ENCODE assay signal across 8 cellular contexts in the genomic region with DNA sequence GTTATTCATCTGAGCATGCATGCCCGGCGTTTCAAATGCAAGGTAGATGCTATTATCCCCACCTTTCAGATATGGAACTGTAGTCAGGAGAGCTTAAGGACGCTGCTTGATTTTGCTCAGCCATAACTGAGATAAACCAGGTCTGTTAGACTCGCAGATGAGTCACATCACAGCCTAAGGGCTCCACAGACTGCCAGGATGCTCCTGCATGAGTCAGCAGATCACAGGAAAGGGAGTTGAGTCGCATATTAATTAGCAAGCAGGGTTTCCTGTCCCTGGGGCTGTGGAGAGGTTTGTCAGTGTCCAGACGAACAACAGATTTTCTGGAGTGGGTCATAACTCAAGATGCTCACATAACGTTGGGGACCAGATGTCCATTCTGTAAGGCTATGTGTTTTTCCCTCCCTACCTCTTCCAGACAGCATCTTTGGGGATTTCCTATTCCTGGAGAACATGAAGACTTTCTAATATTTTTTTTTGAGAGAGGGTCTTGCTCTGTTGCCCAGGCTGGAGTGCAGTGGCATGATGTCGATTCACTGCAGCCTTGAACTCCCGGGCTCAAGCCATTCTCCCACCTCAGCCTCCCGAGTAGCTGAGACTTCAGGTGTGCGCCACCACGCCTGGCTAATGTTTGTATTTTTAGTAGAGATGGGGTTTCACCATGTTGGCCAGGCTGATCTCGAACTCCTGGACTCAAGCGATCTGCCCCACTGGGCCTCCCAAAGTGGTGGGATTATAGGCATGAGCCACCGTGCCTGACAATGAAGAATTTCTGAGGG. TPM values are rescaled to one million over a fixed set of nuclear protein-coding genes. Genes with fewer than 3 reads are reported as not detected.
DNase-seq lines count a peak whose midpoint lies in the region; ATAC-seq and TF ChIP-seq lines count a peak whose summit lies in the region.

No MANE protein-coding gene starts in this region.

- H3K9me3 Mint-ChIP-seq in progenitor cell of endocrine pancreas (ENCODE audit: low read depth) = peaks cover 3% of the 10 kb centered on the region

- H3K27me3 ChIP-seq in kidney epithelial cell (ENCODE audit: control insufficient read depth, insufficient read depth, low read length) = no peaks in the 10 kb centered on the region

- H3K36me3 ChIP-seq in kidney epithelial cell (ENCODE audit: control insufficient read depth, insufficient read depth, low read length) = no peaks in the 10 kb centered on the region

- H3K27me3 Mint-ChIP-seq in T-helper 17 cell (no peaks in the 10 kb centered on the region), progenitor cell of endocrine pancreas (no peaks in the 10 kb centered on the region)

- H3K4me1 Mint-ChIP-seq in T-helper 17 cell (peaks cover 13% of the 10 kb centered on the region), progenitor cell of endocrine pancreas (ENCODE audit: low read depth) (peaks cover 4% of the 10 kb centered on the region)

- TF ChIP-seq CTCF in 22Rv1 (IDR thresholded peaks at IDR 0.05) (no peak), kidney epithelial cell (IDR thresholded peaks at IDR 0.05; ENCODE audit: insufficient read depth, low read length, poor library complexity, severe bottlenecking) (no peak), progenitor cell of endocrine pancreas (IDR thresholded peaks at IDR 0.05; ENCODE audit: unreplicated experiment) (no peak)

- no peak overlapping the region for H3K4me3 ChIP-seq in kidney epithelial cell (ENCODE audit: low read depth, low read length)

- peak overlapping the region; percentile 54 for H3K27ac Mint-ChIP-seq in T-helper 17 cell
- H3K27ac Mint-ChIP-seq in progenitor cell of endocrine pancreas = no peak overlapping the region

- peak; percentile 96 for DNase-seq in HCEC 1CT
- DNase-seq in T-helper 17 cell = peak in 1 of 3 donors; percentile 44
- peak; percentile 99 for DNase-seq in amniotic epithelial cell (ENCODE audit: low read depth)
- peak; percentile 97 for DNase-seq in kidney epithelial cell (ENCODE audit: low read depth)
- peak; percentile 24 for DNase-seq in stimulated activated CD8-positive, alpha-beta memory T cell treated with anti-CD3 and anti-CD28 coated beads, Interleukin-15, amount 100 ng/mL, for 1 hour (ENCODE audit: low read depth)
- no peak for DNase-seq in NCI-H2107 (lab: John Stamatoyannopoulos, UW)
- DNase-seq in progenitor cell of endocrine pancreas (ENCODE audit: low spot score, unreplicated experiment) = no peak

- ATAC-seq in T-helper 17 cell = peak; percentile 63

- H3K36me3 Mint-ChIP-seq in T-helper 17 cell (ENCODE audit: low read depth) (peaks cover 2% of the 10 kb centered on the region), progenitor cell of endocrine pancreas (ENCODE audit: insufficient read depth) (peaks cover 22% of the 10 kb centered on the region)

- H3K4me3 Mint-ChIP-seq in T-helper 17 cell = no peak overlapping the region
- H3K4me3 Mint-ChIP-seq in progenitor cell of endocrine pancreas (ENCODE audit: low read depth) = no peak overlapping the region

- H3K9me3 ChIP-seq in T-helper 17 cell (ENCODE audit: control insufficient read depth, low read length, poor library complexity, severe bottlenecking) = no peaks in the 10 kb centered on the region

- H3K27ac ChIP-seq in 22Rv1 = 0 out of 2 replicates have a peak overlapping the region, but pooled peaks have one; percentile 4

RNA-seq across cellular contexts. Expression of a gene that starts 36.7 kb away (rescaled TPM):
- total RNA-seq in T-helper 17 cell (100 to 1,000 TPM in 1 of 2 donors, 10 to 100 TPM in 1; 93.3 to 146 TPM), kidney epithelial cell (44.5 and 44.6 TPM in 2 replicates), progenitor cell of endocrine pancreas (63.9 and 64.5 TPM in 2 replicates)

Comparison
In these comparisons a context has a peak if more than half of its experiments do, and no peak if none do; other contexts are left out.
1. DNase-seq: peak in HCEC 1CT (single experiment), amniotic epithelial cell (single experiment), kidney epithelial cell (single experiment) and stimulated activated CD8-positive, alpha-beta memory T cell treated with anti-CD3 and anti-CD28 coated beads, Interleukin-15, amount 100 ng/mL, for 1 hour (single experiment); none in NCI-H2107 (single experiment) and progenitor cell of endocrine pancreas (single experiment).